21 cellular contexts compared by ENCODE assay signal in the genomic region with DNA sequence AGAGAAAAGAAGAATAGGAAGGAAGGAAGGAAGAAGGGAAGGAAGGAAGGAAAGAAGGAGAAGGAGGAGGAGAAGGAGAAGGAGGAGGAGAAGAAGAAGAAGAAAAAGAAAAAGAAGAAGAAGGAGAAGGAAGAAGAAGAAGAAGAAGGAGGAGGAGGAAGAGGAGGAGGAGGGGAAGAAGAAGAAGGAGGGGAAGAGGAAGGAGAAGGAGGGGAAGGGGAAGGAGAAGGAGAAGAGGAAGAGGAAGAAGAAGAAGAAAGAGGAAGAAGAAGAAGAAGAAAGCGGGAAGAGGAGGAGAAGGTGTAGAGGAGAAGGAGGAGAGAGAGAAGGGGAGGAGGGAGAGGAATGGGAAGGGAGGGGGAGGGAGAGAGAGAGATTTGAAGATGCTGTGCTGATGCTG. TPM values are rescaled to one million over a fixed set of nuclear protein-coding genes. Genes with fewer than 3 reads are reported as not detected.
A peak's percentile ranks its signal among the peaks of the same experiment; 100 is the strongest.
DNase-seq lines count a peak whose midpoint lies in the region; ATAC-seq, FAIRE-seq and TF ChIP-seq lines count a peak whose summit lies in the region.
"Had no signal": no experiment of that assay in that cellular context is flagged by ENCODE, and none has a peak within 500 bp of the region (broad histone marks: within the 10 kb centered on the region; RNA-seq: fewer than 3 reads in every experiment).

No MANE protein-coding gene starts in this region.

- no peak overlapping the region for H3K27ac ChIP-seq in HEK293 (ENCODE audit: extremely low read depth, low read depth, low read length)
- no peak overlapping the region for H3K27ac ChIP-seq in K562 (ENCODE audit: extremely low read depth, low read depth, low read length)
- H3K27ac ChIP-seq: BLaER1 treated with 17β-estradiol and CSF1 and Interleukin-3, amounts not matched to agents 10 nM and 100 nM; C4-2B had no signal

- no peak for TF ChIP-seq RAD21 in K562 (CRISPR knock-in tag; conservative IDR thresholded peaks at IDR 0.05 in 1 of 2, IDR thresholded peaks at IDR 0.05 in 1 of 2)

- DNase-seq in K562 (ENCODE audit: extremely low read depth in 1 of 4, low spot score in 3 of 4): no peak
- DNase-seq in stimulated activated CD4-positive, alpha-beta T cell treated with anti-CD3 and anti-CD28 coated beads, Interleukin-4, amount 100 ng/mL, for 4 hours: no peak
- no peak for DNase-seq in cortex of kidney (lab: John Stamatoyannopoulos, UW)
- no peak for DNase-seq in activated CD4-positive, alpha-beta memory T cell treated with anti-CD3 and anti-CD28 coated beads for 36 hours
- DNase-seq: 8988T; ACHN; Caco-2; Calu3; CD4-positive, alpha-beta T cell; CD8-positive, alpha-beta T cell; DMS79 treated with DMSO at 0.1 percent for 48 hours; GF-D8 had no signal

- H3K9me3 Mint-ChIP-seq in activated CD4-positive, alpha-beta memory T cell treated with anti-CD3 and anti-CD28 coated beads for 36 hours: no peaks in the 10 kb centered on the region
- H3K9me3 Mint-ChIP-seq: CD4-positive, alpha-beta T cell had no signal

- WGBS in K562 (ENCODE audit: insufficient coverage, low coverage, missing lambda C conversion rate): 13% methylated on average over 1 of the region's 1 CpG

- H4K20me1 ChIP-seq in K562 (replicated peaks; ENCODE audit: control insufficient read depth, insufficient read depth, low read length): no peaks in the 10 kb centered on the region
- H4K20me1 ChIP-seq: BLaER1 treated with 17β-estradiol and CSF1 and Interleukin-3, amounts not matched to agents 10 nM and 100 nM had no signal

- H3K79me2 ChIP-seq in K562 (ENCODE audit: control insufficient read depth, insufficient read depth, low read length): no peaks in the 10 kb centered on the region

- intact Hi-C loops in K562 (cut with micrococcal nuclease): no loop called here
- intact Hi-C loops in activated CD4-positive, alpha-beta memory T cell treated with anti-CD3 and anti-CD28 coated beads for 36 hours (cut with micrococcal nuclease): no loop called here

- no peak overlapping the region for H3K9ac ChIP-seq in K562 (ENCODE audit: insufficient read depth in 1 of 2, low read depth in 2 of 2, low read length in 2 of 2)
- H3K9ac ChIP-seq: BLaER1 treated with 17β-estradiol and CSF1 and Interleukin-3, amounts not matched to agents 10 nM and 100 nM had no signal

- no peaks in the 10 kb centered on the region for H3K9me1 ChIP-seq in K562 (ENCODE audit: control insufficient read depth, insufficient read depth, low read length)

- H3K9me3 ChIP-seq in HEK293 (ENCODE audit: control insufficient read depth, insufficient read depth, low read depth, low read length) (no peaks in the 10 kb centered on the region), K562 (replicated peaks; ENCODE audit: control insufficient read depth, insufficient read depth, low read depth, low read length) (peaks cover 4% of the 10 kb centered on the region)

- no TSS peak for BruUV-seq in K562 (replicated peaks; lab: Mats Ljungman, UMichigan)

- no peak overlapping the region for H3K4me2 ChIP-seq in K562 (ENCODE audit: insufficient read depth, low read length)
- H3K4me2 ChIP-seq: BLaER1 treated with 17β-estradiol and CSF1 and Interleukin-3, amounts not matched to agents 10 nM and 100 nM had no signal

- no peaks in the 10 kb centered on the region for H3K4me1 ChIP-seq in HEK293 (ENCODE audit: control insufficient read depth, insufficient read depth, low read length)
- H3K4me1 ChIP-seq in K562 (replicated peaks in 1 of 2; ENCODE audit: control insufficient read depth in 2 of 2, insufficient read depth in 2 of 2, low read length in 2 of 2): no peaks in the 10 kb centered on the region
- H3K4me1 ChIP-seq: BLaER1 treated with 17β-estradiol and CSF1 and Interleukin-3, amounts not matched to agents 10 nM and 100 nM; Caco-2 had no signal

- H3K27me3 Mint-ChIP-seq in activated CD4-positive, alpha-beta memory T cell treated with anti-CD3 and anti-CD28 coated beads for 36 hours: no peaks in the 10 kb centered on the region
- H3K27me3 Mint-ChIP-seq: CD4-positive, alpha-beta T cell had no signal

- no peaks in the 10 kb centered on the region for H3K36me3 Mint-ChIP-seq in activated CD4-positive, alpha-beta memory T cell treated with anti-CD3 and anti-CD28 coated beads for 36 hours
- H3K36me3 Mint-ChIP-seq: CD8-positive, alpha-beta T cell had no signal

- H3K36me3 ChIP-seq in HEK293 (ENCODE audit: control insufficient read depth in 2 of 2, insufficient read depth in 1 of 2, low read length in 2 of 2) (no peaks in the 10 kb centered on the region), K562 (ENCODE audit: control insufficient read depth, insufficient read depth, low read length) (no peaks in the 10 kb centered on the region)
- H3K36me3 ChIP-seq: BLaER1 treated with 17β-estradiol and CSF1 and Interleukin-3, amounts not matched to agents 10 nM and 100 nM had no signal

- FAIRE-seq in K562 (lab: Jason Lieb, UNC): no peak
- FAIRE-seq: A204.1, D721Med, G401.6, GM12891, GM19239 had no signal

- ATAC-seq in K562: no peak
- ATAC-seq: CD8-positive, alpha-beta T cell had no signal

- peaks cover 15 to 36% of the 10 kb centered on the region in 2 experiments; a peak in 4 of 5 replicates for H3K27me3 ChIP-seq in K562 (ENCODE audit: control insufficient read depth in 2 of 2, insufficient read depth in 2 of 2, low read length in 2 of 2)
- H3K27me3 ChIP-seq: BLaER1 treated with 17β-estradiol and CSF1 and Interleukin-3, amounts not matched to agents 10 nM and 100 nM had no signal

- H3K4me3 ChIP-seq in HEK293 (ENCODE audit: low read depth, low read length): no peak overlapping the region
- no peak overlapping the region for H3K4me3 ChIP-seq in K562
- H3K4me3 ChIP-seq: BLaER1 treated with 17β-estradiol and CSF1 and Interleukin-3, amounts not matched to agents 10 nM and 100 nM had no signal

- in situ Hi-C loops in K562 (cut with MboI): no loop called here

- TF ChIP-seq CTCF in HEK293 (tag by site-specific recombination; IDR thresholded peaks at IDR 0.05) (no peak), K562 (IDR thresholded peaks at IDR 0.05 in 2 of 3, conservative IDR thresholded peaks at IDR 0.05 in 1 of 3; ENCODE audit: insufficient read depth in 2 of 3, low read depth in 1 of 3, low read length in 3 of 3) (no peak)

- H3K4me1 Mint-ChIP-seq in activated CD4-positive, alpha-beta memory T cell treated with anti-CD3 and anti-CD28 coated beads for 36 hours (ENCODE audit: low read depth): no peaks in the 10 kb centered on the region

- no peak overlapping the region for H3K27ac Mint-ChIP-seq in activated CD4-positive, alpha-beta memory T cell treated with anti-CD3 and anti-CD28 coated beads for 36 hours
- H3K27ac Mint-ChIP-seq: CD4-positive, alpha-beta T cell; CD8-positive, alpha-beta T cell had no signal

- TF ChIP-seq POLR2A in K562 (conservative IDR thresholded peaks at IDR 0.05): no peak

- CTCF ChIA-PET in HEK293 (lab: Yijun Ruan, JAX) (no interaction called here), K562 (lab: Yijun Ruan, JAX; ENCODE audit: low intra/inter-chr PET ratio) (no interaction called here)
- CTCF ChIA-PET in activated CD4-positive, alpha-beta memory T cell treated with anti-CD3 and anti-CD28 coated beads for 36 hours (lab: Charles Lee): no interaction called here

- no peak overlapping the region for H2AFZ ChIP-seq in K562 (ENCODE audit: low read depth, low read length)

- H3K4me3 Mint-ChIP-seq in activated CD4-positive, alpha-beta memory T cell treated with anti-CD3 and anti-CD28 coated beads for 36 hours: no peak overlapping the region
- H3K4me3 Mint-ChIP-seq: CD4-positive, alpha-beta T cell; CD8-positive, alpha-beta T cell had no signal

- TF ChIP-seq EP300 in K562 (IDR thresholded peaks at IDR 0.05; ENCODE audit: low read length): no peak

- POLR2A ChIA-PET in HEK293 (lab: Yijun Ruan, JAX) (no interaction called here), K562 (lab: Yijun Ruan, JAX) (no interaction called here)
- POLR2A ChIA-PET in activated CD4-positive, alpha-beta memory T cell treated with anti-CD3 and anti-CD28 coated beads for 36 hours (lab: Charles Lee): no interaction called here

TF ChIP-seq in K562, 482 proteins besides CTCF, POLR2A, EP300 and RAD21:
- TF ChIP-seq LCOR (CRISPR knock-in tag; IDR thresholded peaks at IDR 0.05) (no peak), PRMT5 (CRISPR knock-in tag; IDR thresholded peaks at IDR 0.05) (no peak), ZNF695 (CRISPR knock-in tag; IDR thresholded peaks at IDR 0.05) (no peak)
- TF ChIP-seq, protein P1, sequence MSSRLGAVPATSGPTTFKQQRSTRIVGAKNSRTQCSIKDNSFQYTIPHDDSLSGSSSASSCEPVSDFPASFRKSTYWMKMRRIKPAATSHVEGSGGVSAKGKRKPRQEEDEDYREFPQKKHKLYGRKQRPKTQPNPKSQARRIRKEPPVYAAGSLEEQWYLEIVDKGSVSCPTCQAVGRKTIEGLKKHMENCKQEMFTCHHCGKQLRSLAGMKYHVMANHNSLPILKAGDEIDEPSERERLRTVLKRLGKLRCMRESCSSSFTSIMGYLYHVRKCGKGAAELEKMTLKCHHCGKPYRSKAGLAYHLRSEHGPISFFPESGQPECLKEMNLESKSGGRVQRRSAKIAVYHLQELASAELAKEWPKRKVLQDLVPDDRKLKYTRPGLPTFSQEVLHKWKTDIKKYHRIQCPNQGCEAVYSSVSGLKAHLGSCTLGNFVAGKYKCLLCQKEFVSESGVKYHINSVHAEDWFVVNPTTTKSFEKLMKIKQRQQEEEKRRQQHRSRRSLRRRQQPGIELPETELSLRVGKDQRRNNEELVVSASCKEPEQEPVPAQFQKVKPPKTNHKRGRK (tag; IDR thresholded peaks at IDR 0.05): peak; percentile 67

RNA-seq across cellular contexts. Expression of gene CCKAR, which starts 22.6 kb away (rescaled TPM):
- total RNA-seq in K562 (2011; cell fraction: chromatin; rRNA removed; ENCODE audit: low replicate concordance): not detected in 2 replicates
- total RNA-seq in K562 (2011; cell fraction: nucleolus; rRNA removed): not detected in 2 replicates
- not detected in 2 replicates for total RNA-seq in K562 (2011; cell fraction: nucleoplasm; rRNA removed)
- not detected in 2 replicates for total RNA-seq in K562 (2014; rRNA removed)
- not detected in 2 replicates for total RNA-seq in K562 (2014; rRNA removed; fragmentation: Illumina TruSeq; extraction: Trizol)
- not detected in 2 replicates for total RNA-seq in K562 (2015; rRNA removed; fragmentation: Illumina TruSeq; extraction: Trizol)
- total RNA-seq in K562 (2021): not detected in 2 replicates
- polyA plus RNA-seq in K562 (2011; rRNA removed): not detected in 2 replicates
- not detected in 2 replicates for polyA plus RNA-seq in K562 (2011; cell fraction: cytosol; rRNA removed)
- polyA plus RNA-seq in K562 (2011; cell fraction: nucleus; rRNA removed): not detected in 2 replicates
- polyA plus RNA-seq in K562 (2012): not detected in 2 replicates
- not detected in 2 replicates for polyA plus RNA-seq in K562 (2014; fragmentation: Illumina TruSeq; extraction: Trizol)
- polyA plus RNA-seq in K562 (2014; fragmentation: Nextera tagmentation; extraction: Ambion mirVana): not detected
- not detected in 2 replicates for polyA plus RNA-seq in K562 (2014; rRNA removed)
- not detected in 2 replicates for polyA minus RNA-seq in K562 (2011; rRNA and poly(A)+ RNA removed)
- polyA minus RNA-seq in K562 (2011; cell fraction: cytosol; rRNA and poly(A)+ RNA removed): not detected in 2 replicates
- not detected in 2 replicates for polyA minus RNA-seq in K562 (2011; cell fraction: nucleus; rRNA and poly(A)+ RNA removed)
- total RNA-seq in activated CD4-positive, alpha-beta memory T cell treated with anti-CD3 and anti-CD28 coated beads for 36 hours: not detected
- total RNA-seq: A673; Calu3; CD4-positive, alpha-beta T cell; CD8-positive, alpha-beta T cell had no signal
